ENCODE assay signal across 22 cellular contexts in the genomic region with DNA sequence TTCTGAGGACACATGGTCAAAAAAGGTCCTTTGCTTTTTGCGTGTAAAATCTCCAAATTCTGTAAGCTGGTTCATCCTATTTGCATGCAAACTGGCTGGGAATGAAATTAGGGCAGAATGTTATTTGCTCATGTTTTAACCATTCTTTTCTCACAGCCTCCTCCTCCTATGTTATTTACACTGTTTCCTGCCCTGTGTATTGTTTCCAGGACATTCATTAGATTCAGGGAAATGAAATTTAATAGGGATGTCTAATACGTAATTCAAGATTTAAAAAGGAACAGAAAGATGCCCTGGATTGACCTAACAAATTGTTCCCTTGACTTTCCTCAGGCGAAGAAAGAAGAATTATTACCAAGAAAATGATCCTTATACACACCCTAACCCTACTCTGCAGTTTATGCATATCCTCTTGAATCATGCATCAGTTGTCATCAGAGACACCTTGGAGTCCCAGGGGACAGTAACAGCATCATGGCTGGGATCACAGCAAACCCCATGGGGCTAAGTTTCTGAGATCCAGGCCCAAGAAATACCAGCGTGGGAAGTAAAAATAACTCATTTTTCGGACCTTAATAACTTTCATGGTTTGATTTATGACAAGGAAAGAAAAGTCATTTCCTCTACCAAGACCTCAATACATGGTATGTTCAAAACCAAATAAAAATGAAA. TPM values are rescaled to one million over a fixed set of nuclear protein-coding genes. Genes with fewer than 3 reads are reported as not detected.
DNase-seq lines count a peak whose midpoint lies in the region; ATAC-seq and TF ChIP-seq lines count a peak whose summit lies in the region.
"Had no signal": no experiment of that assay in that cellular context is flagged by ENCODE, and none has a peak within 500 bp of the region (broad histone marks: within the 10 kb centered on the region; RNA-seq: fewer than 3 reads in every experiment).

No MANE protein-coding gene starts in this region.

- peak overlapping the region; percentile 16 for H3K4me3 ChIP-seq in Karpas-422 (ENCODE audit: low read length)
- H3K4me3 ChIP-seq in PC-3 (ENCODE audit: low read length) = no peak overlapping the region
- H3K4me3 ChIP-seq in coronary artery = no peak overlapping the region
- H3K4me3 ChIP-seq: dorsolateral prefrontal cortex, testis, uterus had no signal

- peaks cover 36% of the 10 kb centered on the region for H3K4me1 Mint-ChIP-seq in activated CD4-positive, alpha-beta T cell treated with anti-CD3 and anti-CD28 coated beads for 36 hours

- H3K4me3 Mint-ChIP-seq in activated CD4-positive, alpha-beta T cell treated with anti-CD3 and anti-CD28 coated beads for 36 hours = no peak overlapping the region
- H3K4me3 Mint-ChIP-seq: activated CD4-positive, alpha-beta T cell treated with anti-CD3 and anti-CD28 coated beads, Interleukin-2, amount 10 ng/mL, durations not matched to agents 7 days and 5 days; activated naive CD4-positive, alpha-beta T cell treated with anti-CD3 and anti-CD28 coated beads, Interleukin-2, amount 50 U/mL, for 24 hours; mesothelial cell of epicardium; naive thymus-derived CD4-positive, alpha-beta T cell; stimulated activated effector memory CD8-positive, alpha-beta T cell treated with anti-CD3 and anti-CD28 coated beads, Interleukin-12 subunit alpha, Interleukin-12 subunit beta, amount 100 ng/mL, for 72 hours had no signal

- H3K9ac ChIP-seq in Karpas-422 (ENCODE audit: low read length) (peak overlapping the region; percentile 3), PC-3 (ENCODE audit: low read length) (no peak overlapping the region)

- H3K9me3 ChIP-seq in Karpas-422 (ENCODE audit: low read length) (no peaks in the 10 kb centered on the region), PC-3 (ENCODE audit: low read length) (no peaks in the 10 kb centered on the region)
- H3K9me3 ChIP-seq: BE2C, testis, uterus had no signal

- H3K4me1 ChIP-seq in Karpas-422 (ENCODE audit: low read length) = peaks cover 76% of the 10 kb centered on the region
- peaks cover 15% of the 10 kb centered on the region for H3K4me1 ChIP-seq in PC-3 (ENCODE audit: insufficient read depth, low read length)
- H3K4me1 ChIP-seq: BE2C, testis, uterus had no signal

- peaks cover 5% of the 10 kb centered on the region for H3K9me3 Mint-ChIP-seq in activated CD4-positive, alpha-beta T cell treated with anti-CD3 and anti-CD28 coated beads for 36 hours (ENCODE audit: low read depth)
- H3K9me3 Mint-ChIP-seq: activated naive CD4-positive, alpha-beta T cell treated with anti-CD3 and anti-CD28 coated beads, Interleukin-2, amount 50 U/mL, for 24 hours; mesothelial cell of epicardium had no signal

- H4K20me1 ChIP-seq in Karpas-422 (ENCODE audit: insufficient read depth, low read depth, low read length) = no peaks in the 10 kb centered on the region
- no peaks in the 10 kb centered on the region for H4K20me1 ChIP-seq in PC-3 (ENCODE audit: low read length)

- H3K36me3 Mint-ChIP-seq in activated CD4-positive, alpha-beta T cell treated with anti-CD3 and anti-CD28 coated beads for 36 hours (ENCODE audit: low read depth) = peaks cover 23% of the 10 kb centered on the region
- H3K36me3 Mint-ChIP-seq: activated naive CD4-positive, alpha-beta T cell treated with anti-CD3 and anti-CD28 coated beads, Interleukin-2, amount 50 U/mL, for 24 hours; mesothelial cell of epicardium had no signal

- H3K27me3 ChIP-seq in Karpas-422 (ENCODE audit: low read length) (no peaks in the 10 kb centered on the region), PC-3 (ENCODE audit: low read length) (no peaks in the 10 kb centered on the region)
- H3K27me3 ChIP-seq: BE2C, dorsolateral prefrontal cortex, testis, uterus had no signal

- H3K36me3 ChIP-seq in Karpas-422 (ENCODE audit: insufficient read depth, low read length) = no peaks in the 10 kb centered on the region
- no peaks in the 10 kb centered on the region for H3K36me3 ChIP-seq in PC-3 (ENCODE audit: low read depth, low read length)
- H3K36me3 ChIP-seq: BE2C, uterus, WERI-Rb-1 had no signal

- CTCF ChIA-PET in PC-3 (lab: Charles Lee) = no interaction called here
- CTCF ChIA-PET in activated CD4-positive, alpha-beta T cell treated with anti-CD3 and anti-CD28 coated beads for 36 hours (lab: Charles Lee) = interaction anchor here (0.7 to 0.8 kb wide), 2 partner anchors 8 to 208 kb away, joined by 3 read pairs; no protein-coding TSS in a partner anchor

- H3K27ac Mint-ChIP-seq in activated CD4-positive, alpha-beta T cell treated with anti-CD3 and anti-CD28 coated beads for 36 hours = no peak overlapping the region
- H3K27ac Mint-ChIP-seq: activated CD4-positive, alpha-beta T cell treated with anti-CD3 and anti-CD28 coated beads, Interleukin-2, amount 10 ng/mL, durations not matched to agents 7 days and 5 days; activated naive CD4-positive, alpha-beta T cell treated with anti-CD3 and anti-CD28 coated beads, Interleukin-2, amount 50 U/mL, for 24 hours; mesothelial cell of epicardium; stimulated activated effector memory CD8-positive, alpha-beta T cell treated with anti-CD3 and anti-CD28 coated beads, Interleukin-12 subunit alpha, Interleukin-12 subunit beta, amount 100 ng/mL, for 72 hours had no signal

- no peaks in the 10 kb centered on the region for H3K27me3 Mint-ChIP-seq in activated CD4-positive, alpha-beta T cell treated with anti-CD3 and anti-CD28 coated beads for 36 hours
- H3K27me3 Mint-ChIP-seq: activated CD4-positive, alpha-beta T cell treated with anti-CD3 and anti-CD28 coated beads, Interleukin-2, amount 10 ng/mL, durations not matched to agents 7 days and 5 days; activated naive CD4-positive, alpha-beta T cell treated with anti-CD3 and anti-CD28 coated beads, Interleukin-2, amount 50 U/mL, for 24 hours had no signal

- peak; percentile 36 for DNase-seq in NCI-H2107 treated with DMSO at 0.1 percent for 48 hours (lab: John Stamatoyannopoulos, UW; ENCODE audit: unreplicated experiment)
- DNase-seq in NCI-H2107 (lab: John Stamatoyannopoulos, UW) = no peak
- peak; percentile 84 for DNase-seq in Karpas-422
- DNase-seq in PC-3 = no peak
- DNase-seq in lung microvascular endothelial cell (ENCODE audit: low read depth in 2 of 2) = peak; percentile 51 to 59
- DNase-seq in activated CD4-positive, alpha-beta T cell treated with anti-CD3 and anti-CD28 coated beads for 36 hours = no peak
- no peak for DNase-seq in inferior parietal cortex (ENCODE audit: extremely low spot score)
- no peak for DNase-seq in coronary artery (ENCODE audit: low spot score)
- DNase-seq: activated CD4-positive, alpha-beta T cell treated with anti-CD3 and anti-CD28 coated beads, Interleukin-2, amount 10 ng/mL, durations not matched to agents 7 days and 5 days; BE2C; Calu3; dorsolateral prefrontal cortex; HCEC 1CT; Kasumi-1; naive thymus-derived CD4-positive, alpha-beta T cell; testis; uterus; WERI-Rb-1 had no signal

- POLR2A ChIA-PET in PC-3 (lab: Charles Lee; ENCODE audit: unreplicated experiment) = no interaction called here
- POLR2A ChIA-PET in activated CD4-positive, alpha-beta T cell treated with anti-CD3 and anti-CD28 coated beads for 36 hours (lab: Charles Lee) = no interaction called here

- H3K9me2 ChIP-seq in Karpas-422 (replicated peaks; ENCODE audit: insufficient read depth, low read length) (no peaks in the 10 kb centered on the region), PC-3 (replicated peaks; ENCODE audit: low read length) (no peaks in the 10 kb centered on the region)

- no peaks in the 10 kb centered on the region for H3F3A ChIP-seq in PC-3 (ENCODE audit: low read length, unreplicated experiment)

- H2AFZ ChIP-seq in Karpas-422 (ENCODE audit: low read length) (no peak overlapping the region), PC-3 (ENCODE audit: low read length) (no peak overlapping the region)

- H3K4me2 ChIP-seq in Karpas-422 (ENCODE audit: low read depth, low read length, poor library complexity, severe bottlenecking) (peak overlapping the region; percentile 56), PC-3 (ENCODE audit: low read length) (no peak overlapping the region)

- H3K79me2 ChIP-seq in Karpas-422 (ENCODE audit: low read length) (no peaks in the 10 kb centered on the region), PC-3 (ENCODE audit: low read length) (no peaks in the 10 kb centered on the region)

- ATAC-seq in PC-3 = peak; percentile 49
- ATAC-seq in activated CD4-positive, alpha-beta T cell treated with anti-CD3 and anti-CD28 coated beads for 36 hours = no peak
- ATAC-seq: left lobe of liver; naive thymus-derived CD4-positive, alpha-beta T cell; stimulated activated effector memory CD8-positive, alpha-beta T cell treated with anti-CD3 and anti-CD28 coated beads, Interleukin-12 subunit alpha, Interleukin-12 subunit beta, amount 100 ng/mL, for 72 hours had no signal

- intact Hi-C loops in PC-3 (cut with micrococcal nuclease) = no loop called here
- intact Hi-C loops in activated CD4-positive, alpha-beta T cell treated with anti-CD3 and anti-CD28 coated beads for 36 hours (cut with DNase I, micrococcal nuclease) = loop anchor here in 1 of 2 experiments (5.0 kb wide), 1 partner anchor 53 kb away; no protein-coding TSS in a partner anchor

- TF ChIP-seq CTCF in PC-3 (conservative IDR thresholded peaks at IDR 0.05; ENCODE audit: low read depth, low read length) = no peak
- no peak for TF ChIP-seq CTCF in coronary artery (IDR thresholded peaks at IDR 0.05)

- H3K27ac ChIP-seq in Karpas-422 (ENCODE audit: low read length) (peak overlapping the region; percentile 18), PC-3 (ENCODE audit: low read length) (no peak overlapping the region), coronary artery (no peak overlapping the region)
- H3K27ac ChIP-seq: testis, WERI-Rb-1 had no signal

- BruUV-seq in PC-3 (replicated peaks; lab: Mats Ljungman, UMichigan) = no TSS peak

RNA-seq across cellular contexts. Expression of gene B3GNT5, which starts 39.0 kb away (rescaled TPM):
- 2.0 and 8.6 TPM in 2 replicates for total RNA-seq in Karpas-422 (2014; rRNA removed; shearing (Covaris generic); ENCODE audit: low replicate concordance)
- total RNA-seq in PC-3 (2014; rRNA removed) = 22.9 and 29.2 TPM in 2 replicates
- 22.7 and 31.3 TPM in 2 replicates for total RNA-seq in lung microvascular endothelial cell
- 10 to 100 TPM; 20.2 to 22.8 TPM for total RNA-seq in activated CD4-positive, alpha-beta T cell treated with anti-CD3 and anti-CD28 coated beads for 36 hours

RNA-seq across cellular contexts. Expression of gene LAMP3, which starts 51.5 kb away (rescaled TPM):
- total RNA-seq in Karpas-422 (2014; rRNA removed; shearing (Covaris generic); ENCODE audit: low replicate concordance) = 44.0 and 102 TPM in 2 replicates
- 2.8 and 3.2 TPM in 2 replicates for total RNA-seq in PC-3 (2014; rRNA removed)
- total RNA-seq in lung microvascular endothelial cell = 18.5 and 29.6 TPM in 2 replicates
- total RNA-seq in activated CD4-positive, alpha-beta T cell treated with anti-CD3 and anti-CD28 coated beads for 36 hours = 10 to 100 TPM; 10.3 to 17.2 TPM

Comparison
In these comparisons a context has a peak if more than half of its experiments do, and no peak if none do; other contexts are left out.
1. DNase-seq: peak in NCI-H2107 treated with DMSO at 0.1 percent for 48 hours (single experiment), Karpas-422 (single experiment) and lung microvascular endothelial cell (2 of 2); none in NCI-H2107 (single experiment), PC-3 (single experiment), activated CD4-positive, alpha-beta T cell treated with anti-CD3 and anti-CD28 coated beads for 36 hours (single experiment), inferior parietal cortex (single experiment) and coronary artery (single experiment).